17 cellular contexts compared by ENCODE assay signal in the genomic region with DNA sequence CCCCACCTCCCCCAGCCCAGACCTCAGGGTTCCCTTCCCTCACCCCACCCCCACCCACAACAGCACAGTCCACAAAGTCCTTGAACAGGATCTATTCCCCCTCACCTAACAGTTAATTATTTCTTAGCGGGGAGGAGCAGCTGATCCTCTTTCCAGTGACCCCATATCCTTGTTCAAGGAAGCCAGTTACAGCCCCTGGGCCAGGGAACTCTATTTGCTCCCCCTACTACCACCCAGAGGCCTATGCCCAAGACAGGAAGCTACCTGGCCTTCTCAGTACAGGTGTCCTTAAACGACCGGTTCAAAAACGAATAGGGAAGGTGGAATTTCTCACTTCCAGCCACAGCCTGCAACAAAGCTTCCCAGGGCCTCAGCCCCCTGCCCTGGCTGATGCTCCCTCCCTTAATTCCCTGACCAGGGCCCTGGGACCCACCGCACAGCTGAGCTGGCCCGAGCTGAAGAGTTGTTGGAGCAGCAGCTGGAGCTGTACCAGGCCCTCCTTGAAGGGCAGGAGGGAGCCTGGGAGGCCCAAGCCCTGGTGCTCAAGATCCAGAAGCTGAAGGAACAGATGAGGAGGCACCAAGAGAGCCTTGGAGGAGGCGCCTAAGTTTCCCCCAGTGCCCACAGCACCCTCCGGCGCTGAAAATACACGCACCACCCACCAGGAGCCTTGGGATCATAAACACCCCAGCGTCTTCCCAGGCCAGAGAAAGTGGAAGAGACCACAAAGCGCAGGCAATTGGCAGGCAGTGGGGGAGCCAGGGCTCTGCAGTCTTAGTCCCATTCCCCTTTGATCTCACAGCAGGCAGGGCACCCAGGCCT. TPM values are rescaled to one million over a fixed set of nuclear protein-coding genes. Genes with fewer than 3 reads are reported as not detected.
A peak's percentile ranks its signal among the peaks of the same experiment; 100 is the strongest.
DNase-seq lines count a peak whose midpoint lies in the region; ATAC-seq and TF ChIP-seq lines count a peak whose summit lies in the region.
"Had no signal": no experiment of that assay in that cellular context is flagged by ENCODE, and none has a peak within 500 bp of the region (broad histone marks: within the 10 kb centered on the region; RNA-seq: fewer than 3 reads in every experiment).

No MANE protein-coding gene starts in this region.

- H3K27me3 ChIP-seq in HCT116 (ENCODE audit: insufficient read depth, low read length) (no peaks in the 10 kb centered on the region), stomach (no peaks in the 10 kb centered on the region)
- H3K27me3 ChIP-seq: hepatocyte had no signal

- DNase-seq in DMS 273 (lab: John Stamatoyannopoulos, UW; ENCODE audit: unreplicated experiment) (peak; percentile 49), DMS 273 treated with DMSO at 0.1 percent for 48 hours (lab: John Stamatoyannopoulos, UW) (no peak), HCT116 (ENCODE audit: low read depth, low spot score) (no peak), stomach (no peak), NCI-H1105 treated with DMSO at 0.1 percent for 48 hours (lab: John Stamatoyannopoulos, UW) (no peak)
- no peak for DNase-seq in activated naive CD8-positive, alpha-beta T cell treated with anti-CD3 and anti-CD28 coated beads, Interleukin-2, amount 10 ng/mL, durations not matched to agents 7 days and 5 days
- DNase-seq: 8988T; activated CD4-positive, alpha-beta memory T cell treated with anti-CD3 and anti-CD28 coated beads for 36 hours; anterior cingulate cortex; DMS153; NCI-H1092 treated with DMSO at 0.1 percent for 48 hours; NCI-H526 treated with DMSO at 0.1 percent for 48 hours had no signal

- H3K9me3 Mint-ChIP-seq in activated naive CD8-positive, alpha-beta T cell treated with anti-CD3 and anti-CD28 coated beads, Interleukin-2, amount 10 ng/mL, durations not matched to agents 7 days and 5 days = no peaks in the 10 kb centered on the region
- H3K9me3 Mint-ChIP-seq: activated CD4-positive, alpha-beta memory T cell treated with anti-CD3 and anti-CD28 coated beads for 36 hours; memory B cell had no signal

- H3K36me3 Mint-ChIP-seq in activated naive CD8-positive, alpha-beta T cell treated with anti-CD3 and anti-CD28 coated beads, Interleukin-2, amount 10 ng/mL, durations not matched to agents 7 days and 5 days = peaks cover 33% of the 10 kb centered on the region

- peaks cover 16% of the 10 kb centered on the region for H3K4me1 Mint-ChIP-seq in activated naive CD8-positive, alpha-beta T cell treated with anti-CD3 and anti-CD28 coated beads, Interleukin-2, amount 10 ng/mL, durations not matched to agents 7 days and 5 days

- H3K4me3 Mint-ChIP-seq in activated naive CD8-positive, alpha-beta T cell treated with anti-CD3 and anti-CD28 coated beads, Interleukin-2, amount 10 ng/mL, durations not matched to agents 7 days and 5 days = no peak overlapping the region
- H3K4me3 Mint-ChIP-seq: activated CD4-positive, alpha-beta memory T cell treated with anti-CD3 and anti-CD28 coated beads for 36 hours; memory B cell had no signal

- RAD21 ChIA-PET in HCT116 (lab: Charles Lee; ENCODE audit: low non-redundant PET in 1 of 2, low total read pairs in 2 of 2, uncharacterized antibody in 2 of 2, unreplicated experiment in 2 of 2) = no interaction called here

- no peak overlapping the region for H3K27ac Mint-ChIP-seq in activated naive CD8-positive, alpha-beta T cell treated with anti-CD3 and anti-CD28 coated beads, Interleukin-2, amount 10 ng/mL, durations not matched to agents 7 days and 5 days
- H3K27ac Mint-ChIP-seq: activated CD4-positive, alpha-beta memory T cell treated with anti-CD3 and anti-CD28 coated beads for 36 hours had no signal

- no peaks in the 10 kb centered on the region for H3K27me3 Mint-ChIP-seq in activated naive CD8-positive, alpha-beta T cell treated with anti-CD3 and anti-CD28 coated beads, Interleukin-2, amount 10 ng/mL, durations not matched to agents 7 days and 5 days
- H3K27me3 Mint-ChIP-seq: activated CD4-positive, alpha-beta memory T cell treated with anti-CD3 and anti-CD28 coated beads for 36 hours; memory B cell had no signal

- intact Hi-C loops in HCT116 (cut with micrococcal nuclease) = no loop called here
- intact Hi-C loops in stomach (cut with DNase I; ENCODE audit: low total_unique reads) = no loop called here

- H3K27ac ChIP-seq in HCT116 (ENCODE audit: low read depth, low read length) = no peak overlapping the region
- peak overlapping the region; percentile 41 for H3K27ac ChIP-seq in mesodermal cell (ENCODE audit: low read depth, low read length, severe bottlenecking)
- peak overlapping the region in 1 of 5 donors; percentile 17 for H3K27ac ChIP-seq in stomach
- H3K27ac ChIP-seq: hepatocyte, thoracic aorta had no signal

- no peaks in the 10 kb centered on the region for H3K9me2 ChIP-seq in HCT116 (ENCODE audit: insufficient read depth)

- H3K4me3 ChIP-seq in HCT116 (replicated peaks in 1 of 2; ENCODE audit: low read depth in 1 of 2, low read length in 2 of 2) = no peak overlapping the region
- H3K4me3 ChIP-seq in mesodermal cell (ENCODE audit: extremely low read depth, insufficient read depth, low read length, poor library complexity, severe bottlenecking) = no peak overlapping the region
- no peak overlapping the region for H3K4me3 ChIP-seq in stomach
- H3K4me3 ChIP-seq: hepatocyte, thoracic aorta had no signal

- TF ChIP-seq EP300 in stomach (IDR thresholded peaks at IDR 0.05) = no peak

- peaks cover 21% of the 10 kb centered on the region for H3K79me2 ChIP-seq in HCT116 (ENCODE audit: insufficient read depth, low read length)

- peaks cover 17% of the 10 kb centered on the region; the same call in 1 of the 2 replicates for H4K20me1 ChIP-seq in HCT116 (ENCODE audit: insufficient read depth)

- TF ChIP-seq POLR2A in HCT116 (IDR thresholded peaks at IDR 0.05; ENCODE audit: borderline replicate concordance, extremely low read depth, insufficient read depth, insufficient read length) (no peak), stomach (IDR thresholded peaks at IDR 0.05) (no peak)

- TF ChIP-seq RAD21 in HCT116 (IDR thresholded peaks at IDR 0.05; ENCODE audit: low read depth) = no peak

- no peaks in the 10 kb centered on the region; a peak in 1 of 4 replicates for H3K4me1 ChIP-seq in HCT116 (ENCODE audit: control insufficient read depth in 1 of 2, insufficient read depth in 2 of 2, low read length in 2 of 2)
- H3K4me1 ChIP-seq in mesodermal cell (ENCODE audit: control insufficient read depth, insufficient read depth, low read length, poor library complexity, severe bottlenecking) = peaks cover 12% of the 10 kb centered on the region
- H3K4me1 ChIP-seq in stomach = peaks cover 0 to 12% (median 6%) of the 10 kb centered on the region in 4 donors

- H3K9me3 ChIP-seq in HCT116 (ENCODE audit: control insufficient read depth in 1 of 2, insufficient read depth in 1 of 2, low read depth in 1 of 2, low read length in 2 of 2) (no peaks in the 10 kb centered on the region), mesodermal cell (ENCODE audit: control insufficient read depth, low read length) (no peaks in the 10 kb centered on the region), stomach (no peaks in the 10 kb centered on the region)
- H3K9me3 ChIP-seq: thoracic aorta had no signal

- POLR2A ChIA-PET in HCT116 (lab: Charles Lee) = interaction anchor here (0.9 to 2.5 kb wide), 3 partner anchors 12 to 35 kb away, joined by 3 to 10 read pairs (median 4); partner anchors contain the start of gene MICB
- POLR2A ChIA-PET in activated naive CD8-positive, alpha-beta T cell treated with anti-CD3 and anti-CD28 coated beads, Interleukin-2, amount 10 ng/mL, durations not matched to agents 7 days and 5 days (lab: Charles Lee) = interaction anchor here (0.5 to 3.5 kb wide), 4 partner anchors 11 to 129 kb away, joined by 3 to 27 read pairs (median 4); partner anchors contain the start of gene DDX39B

- no TSS peak for BruUV-seq in HCT116 (replicated peaks; lab: Mats Ljungman, UMichigan)

- ATAC-seq in HCT116 (peak; percentile 43), GM19467 (IDR thresholded peaks at IDR 0.05; ENCODE audit: unreplicated experiment) (no peak)
- ATAC-seq in activated naive CD8-positive, alpha-beta T cell treated with anti-CD3 and anti-CD28 coated beads, Interleukin-2, amount 10 ng/mL, durations not matched to agents 7 days and 5 days (ENCODE audit: low read depth) = peak; percentile 24

- no peak overlapping the region for H2AFZ ChIP-seq in HCT116 (ENCODE audit: low read depth, low read length, poor library complexity, severe bottlenecking)
- H2AFZ ChIP-seq: hepatocyte had no signal

- WGBS in mesodermal cell (ENCODE audit: insufficient coverage in 2 of 2), 2 experiments = 81 to 82% methylated on average over 11 to 12 of the region's 12 CpGs
- 47 to 58% (median 51%) methylated on average over 11 to 12 of the region's 12 CpGs for WGBS in stomach, 5 donors

- peaks cover 32 to 41% of the 10 kb centered on the region in 2 experiments; a peak in 3 of 4 replicates for H3K36me3 ChIP-seq in HCT116 (ENCODE audit: control insufficient read depth in 1 of 2, insufficient read depth in 2 of 2, low read length in 2 of 2)
- H3K36me3 ChIP-seq in mesodermal cell (ENCODE audit: control insufficient read depth, insufficient read depth, low read length) = peaks cover 54% of the 10 kb centered on the region
- H3K36me3 ChIP-seq in stomach = peaks cover 48 to 54% (median 52%) of the 10 kb centered on the region in 4 donors

- no peak for TF ChIP-seq CTCF in HCT116 (IDR thresholded peaks at IDR 0.05 in 2 of 3, conservative IDR thresholded peaks at IDR 0.05 in 1 of 3; ENCODE audit: borderline replicate concordance in 1 of 3, insufficient read depth in 1 of 3, low read depth in 2 of 3, low read length in 2 of 3)
- TF ChIP-seq CTCF in stomach (IDR thresholded peaks at IDR 0.05) = no peak

- H3K4me2 ChIP-seq in HCT116 (ENCODE audit: low read length) = no peak overlapping the region
- H3K4me2 ChIP-seq: hepatocyte had no signal

- H3K9ac ChIP-seq in HCT116 (ENCODE audit: low read length) = no peak overlapping the region

- CTCF ChIA-PET in HCT116 (lab: Charles Lee) = no interaction called here

RNA-seq across cellular contexts. Expression of gene MCCD1, which starts 0.8 kb away (rescaled TPM):
- total RNA-seq in HCT116 (2021; ENCODE audit: unreplicated experiment) = not detected
- 0.06 TPM in 1 of 2 replicates, not detected in the other for polyA plus RNA-seq in HCT116 (2012)
- not detected for total RNA-seq in activated naive CD8-positive, alpha-beta T cell treated with anti-CD3 and anti-CD28 coated beads, Interleukin-2, amount 10 ng/mL, durations not matched to agents 7 days and 5 days
- not detected for polyA plus RNA-seq in mesodermal cell (2013, experiment 1 of 2)
- polyA plus RNA-seq in mesodermal cell (2013, experiment 2 of 2) = not detected
- total RNA-seq in stomach = not detected
- polyA plus RNA-seq in stomach = not detected
- total RNA-seq: activated CD4-positive, alpha-beta memory T cell treated with anti-CD3 and anti-CD28 coated beads for 36 hours; thoracic aorta had no signal

RNA-seq across cellular contexts. Expression of gene DDX39B, which starts 12.3 kb away (rescaled TPM):
- total RNA-seq in HCT116 (2021; ENCODE audit: unreplicated experiment) = 545 TPM
- polyA plus RNA-seq in HCT116 (2012) = 505 and 511 TPM in 2 replicates
- total RNA-seq in activated naive CD8-positive, alpha-beta T cell treated with anti-CD3 and anti-CD28 coated beads, Interleukin-2, amount 10 ng/mL, durations not matched to agents 7 days and 5 days = 100 to 1,000 TPM; 531 to 555 TPM
- polyA plus RNA-seq in mesodermal cell (2013, experiment 1 of 2) = 487 TPM
- 446 TPM for polyA plus RNA-seq in mesodermal cell (2013, experiment 2 of 2)
- 100 to 1,000 TPM; 198 to 445 (median 248) TPM for total RNA-seq in stomach
- polyA plus RNA-seq in stomach = 100 to 1,000 TPM; 255 to 383 (median 255) TPM

RNA-seq across cellular contexts. Expression of gene ATP6V1G2, which starts 16.9 kb away (rescaled TPM):
- total RNA-seq in HCT116 (2021; ENCODE audit: unreplicated experiment) (1.8 TPM), stomach (1 to 10 TPM in 2 of 5 donors, under 1 TPM in 1, not detected in 2; 0.87 to 4.6 (median 2.3) TPM)
- 1.5 and 1.7 TPM in 2 replicates for polyA plus RNA-seq in HCT116 (2012)
- total RNA-seq in activated naive CD8-positive, alpha-beta T cell treated with anti-CD3 and anti-CD28 coated beads, Interleukin-2, amount 10 ng/mL, durations not matched to agents 7 days and 5 days = 1 to 10 TPM; 4.5 to 5.5 TPM
- 5.5 TPM for polyA plus RNA-seq in mesodermal cell (2013, experiment 1 of 2)
- polyA plus RNA-seq in mesodermal cell (2013, experiment 2 of 2) = 5.0 TPM
- polyA plus RNA-seq in stomach = 1 to 10 TPM in 2 of 3 donors, under 1 TPM in 1; 0.98 to 3.7 (median 1.2) TPM

RNA-seq across cellular contexts. Expression of gene NFKBIL1, which starts 17.9 kb away (rescaled TPM):
- total RNA-seq in HCT116 (2021; ENCODE audit: unreplicated experiment) (26.6 TPM), stomach (10 to 100 TPM in 4 of 5 donors, under 1 TPM in 1; 0.45 to 51.9 (median 13.6) TPM)
- 25.2 and 30.4 TPM in 2 replicates for polyA plus RNA-seq in HCT116 (2012)
- total RNA-seq in activated naive CD8-positive, alpha-beta T cell treated with anti-CD3 and anti-CD28 coated beads, Interleukin-2, amount 10 ng/mL, durations not matched to agents 7 days and 5 days = 10 to 100 TPM; 15.4 to 17.6 TPM
- polyA plus RNA-seq in mesodermal cell (2013, experiment 1 of 2) = 23.5 TPM
- polyA plus RNA-seq in mesodermal cell (2013, experiment 2 of 2) = 22.6 TPM
- 10 to 100 TPM; 23.9 to 45.1 (median 29.9) TPM for polyA plus RNA-seq in stomach

RNA-seq across cellular contexts. Expression of gene MICB, which starts 31.6 kb away (rescaled TPM):
- total RNA-seq in HCT116 (2021; ENCODE audit: unreplicated experiment) = 21.7 TPM
- 15.0 and 15.4 TPM in 2 replicates for polyA plus RNA-seq in HCT116 (2012)
- total RNA-seq in activated naive CD8-positive, alpha-beta T cell treated with anti-CD3 and anti-CD28 coated beads, Interleukin-2, amount 10 ng/mL, durations not matched to agents 7 days and 5 days = 10 to 100 TPM; 41.5 to 42.8 TPM
- 6.9 TPM for polyA plus RNA-seq in mesodermal cell (2013, experiment 1 of 2)
- 5.7 TPM for polyA plus RNA-seq in mesodermal cell (2013, experiment 2 of 2)
- 1 to 10 TPM in 1 of 5 donors, under 1 TPM in 2, not detected in 2; 0.29 to 1.7 (median 0.89) TPM for total RNA-seq in stomach
- 1 to 10 TPM in 1 of 3 donors, under 1 TPM in 2; 0.76 to 1.4 (median 0.83) TPM for polyA plus RNA-seq in stomach
